1 cellular context compared by ENCODE assay signal in genomic region chr22:30305519-30305905, GRCh38.
TF ChIP-seq lines count a peak whose summit lies in the region.

No MANE protein-coding gene starts in this region.

TF ChIP-seq in K562, 482 proteins besides CTCF, POLR2A, EP300 and RAD21:
- no peak for TF ChIP-seq BCL6 (CRISPR knock-in tag; IDR thresholded peaks at IDR 0.05)
- TF ChIP-seq ZNF239 (CRISPR knock-in tag; IDR thresholded peaks at IDR 0.05): peak; percentile 49; the same call in 1 of the 2 replicates
- no peak for TF ChIP-seq PRPF4 (IDR thresholded peaks at IDR 0.05; ENCODE audit: insufficient read depth, low read depth, low read length, poor library complexity, severe bottlenecking)
- no peak for TF ChIP-seq ZNF23 (CRISPR knock-in tag; IDR thresholded peaks at IDR 0.05)
- peak; percentile 31 for TF ChIP-seq ZFP36 (IDR thresholded peaks at IDR 0.05; ENCODE audit: low read depth, low read length, partially characterized antibody)
- no peak for TF ChIP-seq RNF219 (CRISPR knock-in tag; IDR thresholded peaks at IDR 0.05)
